11 cellular contexts compared by ENCODE assay signal in genomic region chr1:155137550-155137949, GRCh38. TPM values are rescaled to one million over a fixed set of nuclear protein-coding genes. Genes with fewer than 3 reads are reported as not detected.
DNase-seq lines count a peak whose midpoint lies in the region; ATAC-seq and TF ChIP-seq lines count a peak whose summit lies in the region.
"Had no signal": no experiment of that assay in that cellular context is flagged by ENCODE, and none has a peak within 500 bp of the region (broad histone marks: within the 10 kb centered on the region; RNA-seq: fewer than 3 reads in every experiment).

No MANE protein-coding gene starts in this region.

- H3K27ac ChIP-seq in CD4-positive, CD25-positive, alpha-beta regulatory T cell (ENCODE audit: insufficient read depth, low read length, poor library complexity, severe bottlenecking) = peak overlapping the region; percentile 98
- H3K27ac ChIP-seq in foreskin keratinocyte = no peak overlapping the region

- DNase-seq in CD4-positive, CD25-positive, alpha-beta regulatory T cell = no peak
- DNase-seq in HUDEP-2 (lab: John Stamatoyannopoulos, UW; ENCODE audit: unreplicated experiment in 76 of 76) (peak in 58 of 76 experiments; percentile 8 to 76 (median 36)), foreskin keratinocyte (no peak), midbrain (lab: John Stamatoyannopoulos, UW) (no peak), kidney glomerular epithelial cell (lab: John Stamatoyannopoulos, UW) (no peak), inferior parietal cortex (ENCODE audit: extremely low spot score) (no peak)
- DNase-seq: left ventricle myocardium inferior, right cardiac atrium had no signal

- H3K27ac Mint-ChIP-seq in CD4-positive, CD25-positive, alpha-beta regulatory T cell = peak overlapping the region in 2 of 3 donors; percentile 80 to 98
- H3K27ac Mint-ChIP-seq in activated naive CD8-positive, alpha-beta T cell = peak overlapping the region; percentile 73

- peaks cover 33% of the 10 kb centered on the region for H3K4me1 ChIP-seq in CD4-positive, CD25-positive, alpha-beta regulatory T cell (ENCODE audit: control insufficient read depth, insufficient read depth, low read length, poor library complexity, severe bottlenecking)
- H3K4me1 ChIP-seq in mucosa of stomach (ENCODE audit: control insufficient read depth, insufficient read depth, low read length) (peaks cover 52% of the 10 kb centered on the region), foreskin keratinocyte (peaks cover 3% of the 10 kb centered on the region)

- TF ChIP-seq CTCF in foreskin keratinocyte (conservative IDR thresholded peaks at IDR 0.05) = no peak

- H3K9ac ChIP-seq in mucosa of stomach (ENCODE audit: low read length) = peak overlapping the region; percentile 96

- H3K36me3 Mint-ChIP-seq in CD4-positive, CD25-positive, alpha-beta regulatory T cell = peaks cover 4% of the 10 kb centered on the region
- H3K36me3 Mint-ChIP-seq in activated naive CD8-positive, alpha-beta T cell = peaks cover 4% of the 10 kb centered on the region

- no peaks in the 10 kb centered on the region for H3K9me3 Mint-ChIP-seq in CD4-positive, CD25-positive, alpha-beta regulatory T cell
- H3K9me3 Mint-ChIP-seq in activated naive CD8-positive, alpha-beta T cell (ENCODE audit: low read depth) = no peaks in the 10 kb centered on the region

- ATAC-seq in CD4-positive, CD25-positive, alpha-beta regulatory T cell (ENCODE audit: low read depth in 2 of 2) = no peak
- no peak for ATAC-seq in foreskin keratinocyte
- ATAC-seq: right cardiac atrium had no signal

- H3K27me3 ChIP-seq in CD4-positive, CD25-positive, alpha-beta regulatory T cell (ENCODE audit: control insufficient read depth, insufficient read depth, low read length) = peaks cover 6% of the 10 kb centered on the region
- no peaks in the 10 kb centered on the region for H3K27me3 ChIP-seq in mucosa of stomach (ENCODE audit: control insufficient read depth, insufficient read depth, low read length)
- H3K27me3 ChIP-seq in foreskin keratinocyte = no peaks in the 10 kb centered on the region

- no peak overlapping the region for H3K4me3 ChIP-seq in CD4-positive, CD25-positive, alpha-beta regulatory T cell (ENCODE audit: low read depth, low read length)
- H3K4me3 ChIP-seq in mucosa of stomach (ENCODE audit: low read length) = no peak overlapping the region

- H3K36me3 ChIP-seq in CD4-positive, CD25-positive, alpha-beta regulatory T cell (ENCODE audit: control insufficient read depth, insufficient read depth, low read length) = no peaks in the 10 kb centered on the region
- peaks cover 13% of the 10 kb centered on the region for H3K36me3 ChIP-seq in mucosa of stomach (ENCODE audit: control insufficient read depth, insufficient read depth, low read length)

- H3K27me3 Mint-ChIP-seq in CD4-positive, CD25-positive, alpha-beta regulatory T cell = peaks cover 13% of the 10 kb centered on the region
- H3K27me3 Mint-ChIP-seq in activated naive CD8-positive, alpha-beta T cell = no peaks in the 10 kb centered on the region

- H3K9me3 ChIP-seq in CD4-positive, CD25-positive, alpha-beta regulatory T cell (ENCODE audit: control insufficient read depth in 2 of 2, low read length in 2 of 2) = no peaks in the 10 kb centered on the region
- no peaks in the 10 kb centered on the region for H3K9me3 ChIP-seq in mucosa of stomach (ENCODE audit: control insufficient read depth, low read length)
- H3K9me3 ChIP-seq: left ventricle myocardium inferior had no signal

- H3K4me3 Mint-ChIP-seq in CD4-positive, CD25-positive, alpha-beta regulatory T cell = peak overlapping the region; percentile 95 to 100 (median 97)
- H3K4me3 Mint-ChIP-seq in activated naive CD8-positive, alpha-beta T cell = peak overlapping the region; percentile 98

- H3K4me1 Mint-ChIP-seq in CD4-positive, CD25-positive, alpha-beta regulatory T cell = peaks cover 13 to 57% (median 38%) of the 10 kb centered on the region in 4 donors
- peaks cover 45% of the 10 kb centered on the region for H3K4me1 Mint-ChIP-seq in activated naive CD8-positive, alpha-beta T cell (ENCODE audit: low read depth)

RNA-seq across cellular contexts. Expression of gene SLC50A1, which starts 1.9 kb away (rescaled TPM):
- 24.1 TPM for total RNA-seq in CD4-positive, CD25-positive, alpha-beta regulatory T cell
- 10 to 100 TPM; 45.1 to 59.3 (median 46.0) TPM for polyA plus RNA-seq in CD4-positive, CD25-positive, alpha-beta regulatory T cell
- total RNA-seq in foreskin keratinocyte = 63.0 and 65.0 TPM in 2 replicates
- polyA plus RNA-seq in foreskin keratinocyte = 78.9 and 81.8 TPM in 2 replicates

RNA-seq across cellular contexts. Expression of gene DPM3, which starts 2.8 kb away (rescaled TPM):
- 28.1 TPM for total RNA-seq in CD4-positive, CD25-positive, alpha-beta regulatory T cell
- polyA plus RNA-seq in CD4-positive, CD25-positive, alpha-beta regulatory T cell = 100 to 1,000 TPM in 3 of 4 donors, 10 to 100 TPM in 1; 98.3 to 116 (median 101) TPM
- 37.4 and 45.2 TPM in 2 replicates for total RNA-seq in foreskin keratinocyte
- 84.4 and 94.5 TPM in 2 replicates for polyA plus RNA-seq in foreskin keratinocyte

RNA-seq across cellular contexts. Expression of gene EFNA1, which starts 9.9 kb away (rescaled TPM):
- total RNA-seq in CD4-positive, CD25-positive, alpha-beta regulatory T cell = 0.30 TPM
- polyA plus RNA-seq in CD4-positive, CD25-positive, alpha-beta regulatory T cell = 1 to 10 TPM; 1.4 to 6.8 (median 3.3) TPM
- total RNA-seq in foreskin keratinocyte = 27.3 and 48.2 TPM in 2 replicates
- 25.7 and 41.9 TPM in 2 replicates for polyA plus RNA-seq in foreskin keratinocyte

RNA-seq across cellular contexts. Expression of gene KRTCAP2, which starts 35.6 kb away (rescaled TPM):
- total RNA-seq in CD4-positive, CD25-positive, alpha-beta regulatory T cell = 122 TPM
- polyA plus RNA-seq in CD4-positive, CD25-positive, alpha-beta regulatory T cell = 100 to 1,000 TPM; 468 to 537 (median 507) TPM
- 176 and 184 TPM in 2 replicates for total RNA-seq in foreskin keratinocyte
- 274 and 294 TPM in 2 replicates for polyA plus RNA-seq in foreskin keratinocyte

RNA-seq across cellular contexts. Expression of gene TRIM46, which starts 36.1 kb away (rescaled TPM):
- 6.1 TPM for total RNA-seq in CD4-positive, CD25-positive, alpha-beta regulatory T cell
- 1 to 10 TPM in 2 of 4 donors, under 1 TPM in 2; 0.44 to 1.6 (median 0.78) TPM for polyA plus RNA-seq in CD4-positive, CD25-positive, alpha-beta regulatory T cell
- total RNA-seq in foreskin keratinocyte = 2.7 and 4.4 TPM in 2 replicates
- 3.6 and 3.8 TPM in 2 replicates for polyA plus RNA-seq in foreskin keratinocyte
- total RNA-seq: cardiac septum had no signal

Comparison
In these comparisons a context has a peak if more than half of its experiments do, and no peak if none do; other contexts are left out.
1. DNase-seq: peak in HUDEP-2 (58 of 76); none in CD4-positive, CD25-positive, alpha-beta regulatory T cell (0 of 3), foreskin keratinocyte (0 of 2), midbrain (single experiment), kidney glomerular epithelial cell (single experiment) and inferior parietal cortex (single experiment).
2. RNA of gene EFNA1, which starts 9.9 kb away (total RNA-seq): 27.3 to 48.2 TPM in foreskin keratinocyte; 0.30 TPM in CD4-positive, CD25-positive, alpha-beta regulatory T cell (single experiment); every median in the first group is over 10 times any median in the second.